25 cellular contexts compared by ENCODE assay signal in genomic region chr22:37860796-37861421, GRCh38. TPM values are rescaled to one million over a fixed set of nuclear protein-coding genes. Genes with fewer than 3 reads are reported as not detected.
DNase-seq lines count a peak whose midpoint lies in the region; ATAC-seq, FAIRE-seq and TF ChIP-seq lines count a peak whose summit lies in the region.
"Had no signal": no experiment of that assay in that cellular context is flagged by ENCODE, and none has a peak within 500 bp of the region (broad histone marks: within the 10 kb centered on the region; RNA-seq: fewer than 3 reads in every experiment).

No MANE protein-coding gene starts in this region.

- no peak for TF ChIP-seq EP300 in K562 (IDR thresholded peaks at IDR 0.05; ENCODE audit: low read length)

- no peaks in the 10 kb centered on the region for H4K20me1 ChIP-seq in K562 (replicated peaks; ENCODE audit: control insufficient read depth, insufficient read depth, low read length)

- no peak overlapping the region for H3K27ac ChIP-seq in right atrium auricular region
- no peak overlapping the region for H3K27ac ChIP-seq in K562 (ENCODE audit: extremely low read depth, low read depth, low read length)
- H3K27ac ChIP-seq: ascending aorta had no signal

- no peaks in the 10 kb centered on the region for H3K9me1 ChIP-seq in K562 (ENCODE audit: control insufficient read depth, insufficient read depth, low read length)

- H2AFZ ChIP-seq in K562 (ENCODE audit: low read depth, low read length): no peak overlapping the region

- no peak overlapping the region for H3K9ac ChIP-seq in K562 (ENCODE audit: insufficient read depth in 1 of 2, low read depth in 2 of 2, low read length in 2 of 2)

- TF ChIP-seq CTCF in right atrium auricular region (IDR thresholded peaks at IDR 0.05): no peak
- TF ChIP-seq CTCF in K562 (IDR thresholded peaks at IDR 0.05 in 2 of 3, conservative IDR thresholded peaks at IDR 0.05 in 1 of 3; ENCODE audit: insufficient read depth in 2 of 3, low read depth in 1 of 3, low read length in 3 of 3): no peak
- TF ChIP-seq CTCF in nephron progenitor cell (IDR thresholded peaks at IDR 0.05): no peak
- no peak for TF ChIP-seq CTCF in lower leg skin (IDR thresholded peaks at IDR 0.05)

- no peak overlapping the region for H3K4me3 Mint-ChIP-seq in nephron progenitor cell
- H3K4me3 Mint-ChIP-seq: activated CD4-positive, alpha-beta memory T cell treated with anti-CD3 and anti-CD28 coated beads, Interleukin-2, amount 10 ng/mL, durations not matched to agents 7 days and 5 days; activated naive CD4-positive, alpha-beta T cell treated with anti-CD3 and anti-CD28 coated beads, Interleukin-2, amount 10 ng/mL, durations not matched to agents 7 days and 5 days; CD4-positive, alpha-beta T cell; H9 had no signal

- H3K27me3 ChIP-seq in right atrium auricular region: no peaks in the 10 kb centered on the region
- H3K27me3 ChIP-seq in K562 (ENCODE audit: control insufficient read depth in 2 of 2, insufficient read depth in 2 of 2, low read length in 2 of 2): no peaks in the 10 kb centered on the region
- H3K27me3 ChIP-seq: ascending aorta had no signal

- WGBS in K562 (ENCODE audit: insufficient coverage, low coverage, missing lambda C conversion rate): 73% methylated on average over 7 of the region's 7 CpGs
- 79% methylated on average over 7 of the region's 7 CpGs for WGBS in lower leg skin, 2 donors

- intact Hi-C loops in left ventricle myocardium superior (cut with micrococcal nuclease) (no loop called here), K562 (cut with micrococcal nuclease) (no loop called here), lower leg skin (cut with DNase I; ENCODE audit: low total_unique reads) (loop anchor here (5.0 kb wide), 1 partner anchor 44 kb away; no protein-coding TSS in a partner anchor)

- H3K4me3 ChIP-seq in right atrium auricular region (no peak overlapping the region), K562 (no peak overlapping the region), lower leg skin (ENCODE audit: low read depth, poor library complexity, severe bottlenecking) (no peak overlapping the region)
- H3K4me3 ChIP-seq: ascending aorta had no signal

- no TSS peak for BruUV-seq in K562 (replicated peaks; lab: Mats Ljungman, UMichigan)

- peak overlapping the region; percentile 18 for H3K27ac Mint-ChIP-seq in nephron progenitor cell
- H3K27ac Mint-ChIP-seq: activated CD4-positive, alpha-beta memory T cell treated with anti-CD3 and anti-CD28 coated beads, Interleukin-2, amount 10 ng/mL, durations not matched to agents 7 days and 5 days; activated naive CD4-positive, alpha-beta T cell treated with anti-CD3 and anti-CD28 coated beads, Interleukin-2, amount 10 ng/mL, durations not matched to agents 7 days and 5 days; CD4-positive, alpha-beta T cell had no signal

- TF ChIP-seq POLR2A in K562 (conservative IDR thresholded peaks at IDR 0.05) (0 out of 2 replicates have a peak, but pooled peaks have one; percentile 26), lower leg skin (IDR thresholded peaks at IDR 0.05) (no peak)

- peaks cover 0 to 12% of the 10 kb centered on the region in 2 donors for H3K4me1 ChIP-seq in right atrium auricular region
- no peaks in the 10 kb centered on the region; a peak in 1 of 5 replicates for H3K4me1 ChIP-seq in K562 (replicated peaks in 1 of 2; ENCODE audit: control insufficient read depth in 2 of 2, insufficient read depth in 2 of 2, low read length in 2 of 2)

- no peak for FAIRE-seq in K562 (lab: Jason Lieb, UNC)

- H3K27me3 Mint-ChIP-seq in nephron progenitor cell (ENCODE audit: low read depth, poor library complexity): no peaks in the 10 kb centered on the region
- H3K27me3 Mint-ChIP-seq: activated CD4-positive, alpha-beta memory T cell treated with anti-CD3 and anti-CD28 coated beads, Interleukin-2, amount 10 ng/mL, durations not matched to agents 7 days and 5 days; activated naive CD4-positive, alpha-beta T cell treated with anti-CD3 and anti-CD28 coated beads, Interleukin-2, amount 10 ng/mL, durations not matched to agents 7 days and 5 days; CD4-positive, alpha-beta T cell had no signal

- ATAC-seq in left ventricle myocardium superior: peak; percentile 43
- ATAC-seq in K562: no peak
- no peak for ATAC-seq in GM18909 (IDR thresholded peaks at IDR 0.05; ENCODE audit: poor library complexity, unreplicated experiment)
- ATAC-seq: right cardiac atrium had no signal

- H3K79me2 ChIP-seq in K562 (ENCODE audit: control insufficient read depth, insufficient read depth, low read length): peaks cover 20% of the 10 kb centered on the region

- H3K36me3 Mint-ChIP-seq in nephron progenitor cell (ENCODE audit: low read depth): peaks cover 82% of the 10 kb centered on the region

- no peak overlapping the region for H3K4me2 ChIP-seq in K562 (ENCODE audit: insufficient read depth, low read length)

- POLR2A ChIA-PET in K562 (lab: Yijun Ruan, JAX): interaction anchor here (1.1 to 1.4 kb wide), 3 partner anchors 9 to 54 kb away, joined by 4 to 6 read pairs (median 5); no protein-coding TSS in a partner anchor

- no peaks in the 10 kb centered on the region for H3K9me3 Mint-ChIP-seq in nephron progenitor cell
- H3K9me3 Mint-ChIP-seq: activated CD4-positive, alpha-beta memory T cell treated with anti-CD3 and anti-CD28 coated beads, Interleukin-2, amount 10 ng/mL, durations not matched to agents 7 days and 5 days; activated naive CD4-positive, alpha-beta T cell treated with anti-CD3 and anti-CD28 coated beads, Interleukin-2, amount 10 ng/mL, durations not matched to agents 7 days and 5 days; CD4-positive, alpha-beta T cell; H9 had no signal

- no peaks in the 10 kb centered on the region for H3K9me3 ChIP-seq in right atrium auricular region
- no peaks in the 10 kb centered on the region for H3K9me3 ChIP-seq in K562 (replicated peaks; ENCODE audit: control insufficient read depth, insufficient read depth, low read depth, low read length)
- H3K9me3 ChIP-seq: ascending aorta had no signal

- CTCF ChIA-PET in K562 (lab: Yijun Ruan, JAX; ENCODE audit: low intra/inter-chr PET ratio): interaction anchor here (0.6 kb wide), 1 partner anchor 236 kb away, joined by 4 read pairs; no protein-coding TSS in a partner anchor

- H3K36me3 ChIP-seq in right atrium auricular region: peaks cover 95% of the 10 kb centered on the region
- peaks cover 87% of the 10 kb centered on the region for H3K36me3 ChIP-seq in K562 (ENCODE audit: control insufficient read depth, insufficient read depth, low read length)

- DNase-seq in left ventricle myocardium superior: no peak
- DNase-seq in right atrium auricular region (ENCODE audit: low spot score): no peak
- no peak for DNase-seq in K562 (ENCODE audit: extremely low read depth in 1 of 4, low spot score in 3 of 4)
- DNase-seq in nephron progenitor cell: no peak
- DNase-seq in AG20443 (ENCODE audit: low spot score): no peak
- no peak for DNase-seq in RKO (ENCODE audit: low spot score)
- no peak for DNase-seq in lower leg skin (ENCODE audit: low spot score in 2 of 2)
- DNase-seq: activated CD4-positive, alpha-beta memory T cell treated with anti-CD3 and anti-CD28 coated beads, Interleukin-2, amount 10 ng/mL, durations not matched to agents 7 days and 5 days; activated naive CD4-positive, alpha-beta T cell treated with anti-CD3 and anti-CD28 coated beads, Interleukin-2, amount 10 ng/mL, durations not matched to agents 7 days and 5 days; activated T-cell treated with anti-CD3 and anti-CD28 coated beads, Interleukin-2, amount 50 U/mL, for 1 hour; CD4-positive, alpha-beta T cell; DMS79; H9; Kasumi-1; NCI-H1048; NCI-H1930; NCI-H446 treated with DMSO at 0.1 percent for 48 hours; nucleus accumbens; right cardiac atrium; RPMI8226; T1000 had no signal

- in situ Hi-C loops in K562 (cut with MboI): no loop called here

- H3K4me1 Mint-ChIP-seq in nephron progenitor cell: no peaks in the 10 kb centered on the region

- TF ChIP-seq RAD21 in K562 (CRISPR knock-in tag; conservative IDR thresholded peaks at IDR 0.05 in 1 of 2, IDR thresholded peaks at IDR 0.05 in 1 of 2): no peak

RNA-seq across cellular contexts. Expression of gene EIF3L, which starts 11.7 kb away (rescaled TPM):
- total RNA-seq in left ventricle myocardium superior (403 TPM), right atrium auricular region (100 to 1,000 TPM; 193 to 284 TPM), K562 (2014; rRNA removed) (282 and 295 TPM in 2 replicates), K562 (2014; rRNA removed; fragmentation: Illumina TruSeq; extraction: Trizol) (347 and 353 TPM in 2 replicates), K562 (2015; rRNA removed; fragmentation: Illumina TruSeq; extraction: Trizol) (306 and 312 TPM in 2 replicates), K562 (2021) (402 and 426 TPM in 2 replicates), lower leg skin (100 to 1,000 TPM; 392 to 558 (median 489) TPM)
- total RNA-seq in K562 (2011; cell fraction: chromatin; rRNA removed; ENCODE audit: low replicate concordance): 160 and 200 TPM in 2 replicates
- total RNA-seq in K562 (2011; cell fraction: nucleolus; rRNA removed): 170 and 183 TPM in 2 replicates
- total RNA-seq in K562 (2011; cell fraction: nucleoplasm; rRNA removed): 181 and 259 TPM in 2 replicates
- polyA plus RNA-seq in K562 (2011; rRNA removed) (699 and 703 TPM in 2 replicates), K562 (2014; fragmentation: Illumina TruSeq; extraction: Trizol) (395 and 506 TPM in 2 replicates), K562 (2014; fragmentation: Nextera tagmentation; extraction: Ambion mirVana) (100 to 1,000 TPM; 368 to 462 TPM), K562 (2014; rRNA removed) (257 and 313 TPM in 2 replicates)
- polyA plus RNA-seq in K562 (2011; cell fraction: cytosol; rRNA removed): 552 and 733 TPM in 2 replicates
- polyA plus RNA-seq in K562 (2011; cell fraction: nucleus; rRNA removed): 176 and 282 TPM in 2 replicates
- polyA plus RNA-seq in K562 (2012): 544 and 794 TPM in 2 replicates
- 964 and 1,011 TPM in 2 replicates for polyA minus RNA-seq in K562 (2011; rRNA and poly(A)+ RNA removed)
- polyA minus RNA-seq in K562 (2011; cell fraction: cytosol; rRNA and poly(A)+ RNA removed): 200 and 235 TPM in 2 replicates
- 52.8 and 107 TPM in 2 replicates for polyA minus RNA-seq in K562 (2011; cell fraction: nucleus; rRNA and poly(A)+ RNA removed)

RNA-seq across cellular contexts. Expression of gene ANKRD54, which starts 16.8 kb away (rescaled TPM):
- total RNA-seq in left ventricle myocardium superior: 17.8 TPM
- 10 to 100 TPM; 17.8 to 18.5 TPM for total RNA-seq in right atrium auricular region
- total RNA-seq in K562 (2011; cell fraction: chromatin; rRNA removed; ENCODE audit: low replicate concordance): 21.8 and 45.7 TPM in 2 replicates
- 36.7 and 40.0 TPM in 2 replicates for total RNA-seq in K562 (2011; cell fraction: nucleolus; rRNA removed)
- 35.6 and 41.5 TPM in 2 replicates for total RNA-seq in K562 (2011; cell fraction: nucleoplasm; rRNA removed)
- total RNA-seq in K562 (2014; rRNA removed): 22.9 and 27.5 TPM in 2 replicates
- total RNA-seq in K562 (2014; rRNA removed; fragmentation: Illumina TruSeq; extraction: Trizol): 8.8 and 11.5 TPM in 2 replicates
- 16.1 and 17.0 TPM in 2 replicates for total RNA-seq in K562 (2015; rRNA removed; fragmentation: Illumina TruSeq; extraction: Trizol)
- 23.6 and 24.3 TPM in 2 replicates for total RNA-seq in K562 (2021)
- 14.5 and 21.8 TPM in 2 replicates for polyA plus RNA-seq in K562 (2011; rRNA removed)
- polyA plus RNA-seq in K562 (2011; cell fraction: cytosol; rRNA removed): 21.8 and 41.2 TPM in 2 replicates
- polyA plus RNA-seq in K562 (2011; cell fraction: nucleus; rRNA removed): 56.1 and 59.2 TPM in 2 replicates
- polyA plus RNA-seq in K562 (2012): 16.4 and 21.6 TPM in 2 replicates
- polyA plus RNA-seq in K562 (2014; fragmentation: Illumina TruSeq; extraction: Trizol): 17.5 and 21.6 TPM in 2 replicates
- polyA plus RNA-seq in K562 (2014; fragmentation: Nextera tagmentation; extraction: Ambion mirVana): 10 to 100 TPM in 1 of 2 experiments, 1 to 10 TPM in 1; 5.9 to 11.6 TPM
- 22.4 and 24.6 TPM in 2 replicates for polyA plus RNA-seq in K562 (2014; rRNA removed)
- 5.2 and 12.7 TPM in 2 replicates for polyA minus RNA-seq in K562 (2011; rRNA and poly(A)+ RNA removed)
- 9.3 and 11.3 TPM in 2 replicates for polyA minus RNA-seq in K562 (2011; cell fraction: cytosol; rRNA and poly(A)+ RNA removed)
- 10.1 and 12.6 TPM in 2 replicates for polyA minus RNA-seq in K562 (2011; cell fraction: nucleus; rRNA and poly(A)+ RNA removed)
- 10 to 100 TPM; 36.2 to 61.6 (median 53.0) TPM for total RNA-seq in lower leg skin

RNA-seq across cellular contexts. Expression of gene GALR3, which starts 37.7 kb away (rescaled TPM):
- not detected for total RNA-seq in left ventricle myocardium superior
- not detected for total RNA-seq in right atrium auricular region
- total RNA-seq in K562 (2011; cell fraction: chromatin; rRNA removed; ENCODE audit: low replicate concordance): 0.44 TPM in 1 of 2 replicates, not detected in the other
- 0.33 and 0.53 TPM in 2 replicates for total RNA-seq in K562 (2011; cell fraction: nucleolus; rRNA removed)
- 0.69 TPM in 1 of 2 replicates, not detected in the other for total RNA-seq in K562 (2011; cell fraction: nucleoplasm; rRNA removed)
- 0.24 TPM in 1 of 2 replicates, not detected in the other for total RNA-seq in K562 (2014; rRNA removed)
- total RNA-seq in K562 (2014; rRNA removed; fragmentation: Illumina TruSeq; extraction: Trizol): not detected in 2 replicates
- not detected in 2 replicates for total RNA-seq in K562 (2015; rRNA removed; fragmentation: Illumina TruSeq; extraction: Trizol)
- total RNA-seq in K562 (2021): 0.13 and 0.31 TPM in 2 replicates
- polyA plus RNA-seq in K562 (2011; rRNA removed): 0.11 TPM in 1 of 2 replicates, not detected in the other
- 0.07 TPM in 1 of 2 replicates, not detected in the other for polyA plus RNA-seq in K562 (2011; cell fraction: cytosol; rRNA removed)
- polyA plus RNA-seq in K562 (2011; cell fraction: nucleus; rRNA removed): 0.33 and 0.38 TPM in 2 replicates
- 0.28 TPM in 1 of 2 replicates, not detected in the other for polyA plus RNA-seq in K562 (2012)
- polyA plus RNA-seq in K562 (2014; fragmentation: Illumina TruSeq; extraction: Trizol): not detected in 2 replicates
- not detected for polyA plus RNA-seq in K562 (2014; fragmentation: Nextera tagmentation; extraction: Ambion mirVana)
- polyA plus RNA-seq in K562 (2014; rRNA removed): not detected in 2 replicates
- not detected in 2 replicates for polyA minus RNA-seq in K562 (2011; rRNA and poly(A)+ RNA removed)
- polyA minus RNA-seq in K562 (2011; cell fraction: cytosol; rRNA and poly(A)+ RNA removed): not detected in 2 replicates
- polyA minus RNA-seq in K562 (2011; cell fraction: nucleus; rRNA and poly(A)+ RNA removed): 0.27 TPM in 1 of 2 replicates, not detected in the other
- total RNA-seq in lower leg skin: not detected
- total RNA-seq: activated CD4-positive, alpha-beta memory T cell treated with anti-CD3 and anti-CD28 coated beads, Interleukin-2, amount 10 ng/mL, durations not matched to agents 7 days and 5 days; ascending aorta; CD4-positive, alpha-beta T cell; HT1080; right cardiac atrium; temporal lobe had no signal
- polyA plus RNA-seq: right cardiac atrium had no signal

RNA-seq across cellular contexts. Expression of gene MICALL1, which starts 45.2 kb away (rescaled TPM):
- total RNA-seq in left ventricle myocardium superior: 20.1 TPM
- total RNA-seq in right atrium auricular region: 10 to 100 TPM; 16.9 TPM
- total RNA-seq in K562 (2011; cell fraction: chromatin; rRNA removed; ENCODE audit: low replicate concordance): 12.3 and 33.3 TPM in 2 replicates
- 19.0 and 19.9 TPM in 2 replicates for total RNA-seq in K562 (2011; cell fraction: nucleolus; rRNA removed)
- total RNA-seq in K562 (2011; cell fraction: nucleoplasm; rRNA removed): 13.0 and 15.6 TPM in 2 replicates
- 9.3 and 13.9 TPM in 2 replicates for total RNA-seq in K562 (2014; rRNA removed)
- total RNA-seq in K562 (2014; rRNA removed; fragmentation: Illumina TruSeq; extraction: Trizol): 5.9 and 6.4 TPM in 2 replicates
- total RNA-seq in K562 (2015; rRNA removed; fragmentation: Illumina TruSeq; extraction: Trizol): 6.1 and 7.6 TPM in 2 replicates
- 20.4 and 21.5 TPM in 2 replicates for total RNA-seq in K562 (2021)
- polyA plus RNA-seq in K562 (2011; rRNA removed): 4.0 and 5.8 TPM in 2 replicates
- 4.8 and 10.3 TPM in 2 replicates for polyA plus RNA-seq in K562 (2011; cell fraction: cytosol; rRNA removed)
- 5.8 and 9.0 TPM in 2 replicates for polyA plus RNA-seq in K562 (2011; cell fraction: nucleus; rRNA removed)
- 11.6 and 27.8 TPM in 2 replicates for polyA plus RNA-seq in K562 (2012)
- 10.4 and 11.4 TPM in 2 replicates for polyA plus RNA-seq in K562 (2014; fragmentation: Illumina TruSeq; extraction: Trizol)
- under 1 TPM; 0.32 to 0.62 TPM for polyA plus RNA-seq in K562 (2014; fragmentation: Nextera tagmentation; extraction: Ambion mirVana)
- 7.7 and 8.2 TPM in 2 replicates for polyA plus RNA-seq in K562 (2014; rRNA removed)
- polyA minus RNA-seq in K562 (2011; rRNA and poly(A)+ RNA removed): 8.1 and 9.1 TPM in 2 replicates
- polyA minus RNA-seq in K562 (2011; cell fraction: cytosol; rRNA and poly(A)+ RNA removed): 12.0 and 19.4 TPM in 2 replicates
- polyA minus RNA-seq in K562 (2011; cell fraction: nucleus; rRNA and poly(A)+ RNA removed): 4.3 and 6.9 TPM in 2 replicates
- total RNA-seq in lower leg skin: 100 to 1,000 TPM; 124 to 150 (median 143) TPM

RNA-seq across cellular contexts. Expression of gene GCAT, which starts 53.2 kb away (rescaled TPM):
- total RNA-seq in left ventricle myocardium superior (42.0 TPM), right atrium auricular region (10 to 100 TPM; 15.7 to 34.2 TPM), K562 (2014; rRNA removed) (69.9 and 81.1 TPM in 2 replicates), K562 (2014; rRNA removed; fragmentation: Illumina TruSeq; extraction: Trizol) (9.3 and 13.6 TPM in 2 replicates), K562 (2015; rRNA removed; fragmentation: Illumina TruSeq; extraction: Trizol) (26.4 TPM in 2 replicates), K562 (2021) (61.7 and 63.4 TPM in 2 replicates), lower leg skin (10 to 100 TPM; 12.5 to 20.4 (median 16.2) TPM)
- total RNA-seq in K562 (2011; cell fraction: chromatin; rRNA removed; ENCODE audit: low replicate concordance): 16.0 and 39.6 TPM in 2 replicates
- 46.5 and 53.8 TPM in 2 replicates for total RNA-seq in K562 (2011; cell fraction: nucleolus; rRNA removed)
- 23.7 and 29.9 TPM in 2 replicates for total RNA-seq in K562 (2011; cell fraction: nucleoplasm; rRNA removed)
- polyA plus RNA-seq in K562 (2011; rRNA removed) (21.1 and 31.0 TPM in 2 replicates), K562 (2014; fragmentation: Illumina TruSeq; extraction: Trizol) (31.8 and 50.7 TPM in 2 replicates), K562 (2014; fragmentation: Nextera tagmentation; extraction: Ambion mirVana) (1 to 10 TPM; 1.9 to 5.3 TPM), K562 (2014; rRNA removed) (57.7 and 57.8 TPM in 2 replicates)
- 32.3 and 62.2 TPM in 2 replicates for polyA plus RNA-seq in K562 (2011; cell fraction: cytosol; rRNA removed)
- polyA plus RNA-seq in K562 (2011; cell fraction: nucleus; rRNA removed): 68.1 and 71.9 TPM in 2 replicates
- polyA plus RNA-seq in K562 (2012): 31.0 and 75.8 TPM in 2 replicates
- 6.5 and 8.8 TPM in 2 replicates for polyA minus RNA-seq in K562 (2011; rRNA and poly(A)+ RNA removed)
- 29.9 and 31.5 TPM in 2 replicates for polyA minus RNA-seq in K562 (2011; cell fraction: cytosol; rRNA and poly(A)+ RNA removed)
- polyA minus RNA-seq in K562 (2011; cell fraction: nucleus; rRNA and poly(A)+ RNA removed): 15.6 and 25.7 TPM in 2 replicates
